In genomic region chr5:31638748-31639418, GRCh38 we compare ENCODE assay signal across 8 cellular contexts.
DNase-seq lines count a peak whose midpoint lies in the region; ATAC-seq lines count a peak whose summit lies in the region.

TSS of gene PDZD2 (plus strand) at chr5:31639131.

- H3K27ac ChIP-seq in layer of hippocampus (ENCODE audit: low read depth, low read length): peak within 1 kb of the TSS; percentile 27

- DNase-seq in 8988T (peak; percentile 96), NCI-H2227 treated with DMSO at 0.1 percent for 48 hours (lab: John Stamatoyannopoulos, UW) (peak; percentile 87), cerebellar cortex (ENCODE audit: low spot score) (peak; percentile 78)
- peak; percentile 60 for DNase-seq in activated CD4-positive, CD25-positive, alpha-beta regulatory T cell treated with anti-CD3 and anti-CD28 coated beads, Interleukin-2, amount 50 U/mL, for 72 hours
- DNase-seq in stimulated activated CD4-positive, alpha-beta T cell treated with anti-CD3 and anti-CD28 coated beads, Interleukin-1b, Interleukin-23, amount 100 ng/mL, for 4 hours (ENCODE audit: low read depth in 2 of 2): peak; percentile 75 to 80

- ATAC-seq in GM18520 (IDR thresholded peaks at IDR 0.05; ENCODE audit: unreplicated experiment): peak; percentile 46
- ATAC-seq in HG03066 (IDR thresholded peaks at IDR 0.05; ENCODE audit: low read depth, unreplicated experiment): peak; percentile 85

- no peaks in the 10 kb centered on the region for H3K27me3 ChIP-seq in layer of hippocampus (ENCODE audit: control insufficient read depth, insufficient read depth, low read length)

Comparison
In these comparisons a context has a peak if more than half of its experiments do, and no peak if none do; other contexts are left out.
1. Peak in every context shown above with its lines: DNase-seq, ATAC-seq and H3K27ac ChIP-seq.